In genomic region chr9:88968799-88969198, GRCh38 we compare ENCODE assay signal across 1 cellular context.
TF ChIP-seq lines count a peak whose summit lies in the region.

No MANE protein-coding gene starts in this region.

TF ChIP-seq in H1, 55 proteins besides CTCF, POLR2A, EP300 and RAD21 (continued from another document):
- no peak for TF ChIP-seq HDAC6 (IDR thresholded peaks at IDR 0.05; ENCODE audit: low read depth, low read length)
- no peak for TF ChIP-seq TCF12 (IDR thresholded peaks at IDR 0.05; ENCODE audit: low read depth, low read length)
- TF ChIP-seq CBX5 (IDR thresholded peaks at IDR 0.05; ENCODE audit: low read depth, low read length), result no peak
- TF ChIP-seq E2F6 (IDR thresholded peaks at IDR 0.05), result no peak
- TF ChIP-seq EGR1 (IDR thresholded peaks at IDR 0.05; ENCODE audit: borderline replicate concordance, low read depth, low read length), result no peak
- no peak for TF ChIP-seq SP1 (IDR thresholded peaks at IDR 0.05; ENCODE audit: low read depth, low read length)
- no peak for TF ChIP-seq NRF1 (IDR thresholded peaks at IDR 0.05; ENCODE audit: low read depth, low read length)
- no peak for TF ChIP-seq SUZ12 (IDR thresholded peaks at IDR 0.05; ENCODE audit: low read length)
- TF ChIP-seq EZH2 (IDR thresholded peaks at IDR 0.05; ENCODE audit: low read depth, low read length, severe bottlenecking), result no peak
- TF ChIP-seq JUN (IDR thresholded peaks at IDR 0.05; ENCODE audit: low read depth, low read length), result no peak
- TF ChIP-seq CREB1 (IDR thresholded peaks at IDR 0.05), result no peak
- no peak for TF ChIP-seq SIN3A (conservative IDR thresholded peaks at IDR 0.05 in 1 of 2, IDR thresholded peaks at IDR 0.05 in 1 of 2; ENCODE audit: low read depth in 1 of 2, low read length in 2 of 2)
